In the genomic region with DNA sequence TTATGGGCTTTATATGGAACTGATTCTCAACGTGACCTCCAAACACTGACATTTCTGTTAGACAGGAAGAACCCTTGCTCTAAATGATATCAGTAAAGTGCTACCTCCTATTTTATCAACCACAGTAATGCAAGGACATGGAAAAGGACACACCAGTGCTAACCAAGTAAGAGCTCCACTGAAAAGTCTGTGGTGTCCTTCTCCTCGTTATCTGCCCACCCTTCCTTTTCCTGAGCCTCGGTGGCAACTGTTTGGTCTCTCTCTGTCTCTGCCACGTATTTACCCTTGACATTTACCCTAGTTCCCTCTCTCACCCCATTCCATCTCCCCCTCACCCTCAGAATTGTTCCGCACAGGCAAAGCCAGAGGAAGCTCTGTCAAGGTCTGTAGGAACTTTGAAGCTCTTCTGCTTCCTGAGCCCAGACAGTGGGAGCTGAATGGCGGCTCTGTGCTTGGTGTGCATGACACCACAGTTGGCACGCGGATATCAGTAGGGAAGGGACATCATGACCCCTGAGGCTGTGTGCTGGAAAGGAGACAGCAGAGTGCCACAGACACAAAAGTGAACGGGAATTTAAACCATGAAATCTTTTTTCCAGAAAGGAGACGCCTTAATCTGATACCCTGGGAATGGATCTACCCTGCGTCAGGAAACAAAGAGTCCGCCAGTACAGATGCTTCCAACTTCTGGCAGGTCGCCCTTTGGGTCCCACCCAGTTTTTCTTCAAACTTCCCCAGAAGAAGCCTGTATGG, we compare ENCODE assay signal across 18 cellular contexts. TPM values are rescaled to one million over a fixed set of nuclear protein-coding genes. Genes with fewer than 3 reads are reported as not detected.
DNase-seq lines count a peak whose midpoint lies in the region; ATAC-seq and TF ChIP-seq lines count a peak whose summit lies in the region.
"Had no signal": no experiment of that assay in that cellular context is flagged by ENCODE, and none has a peak within 500 bp of the region (broad histone marks: within the 10 kb centered on the region; RNA-seq: fewer than 3 reads in every experiment).

No MANE protein-coding gene starts in this region.

- DNase-seq in CD8-positive, alpha-beta T cell, result no peak
- peak in 32 of 56 donors; percentile 2 to 60 (median 28) for DNase-seq in amygdala (lab: John Stamatoyannopoulos, UW)
- DNase-seq in right atrium auricular region (ENCODE audit: low spot score), result peak; percentile 77
- DNase-seq in progenitor cell of endocrine pancreas (ENCODE audit: low spot score, unreplicated experiment), result no peak
- no peak for DNase-seq in NOMO-1 treated with dmso at 0.1 percent for 144 hours (lab: John Stamatoyannopoulos, UW; ENCODE audit: unreplicated experiment)
- DNase-seq in osteoblast (ENCODE audit: insufficient read length, low spot score, missing footprints), result no peak
- DNase-seq in NCI-H510A (lab: John Stamatoyannopoulos, UW), result no peak
- DNase-seq: activated CD4-positive, alpha-beta T cell treated with anti-CD3 and anti-CD28 coated beads, Interleukin-2, amount 50 U/mL, for 4 hours; effector CD8-positive, alpha-beta T cell; GOT3; kidney; naive B cell; NCI-H446; PC-9; stimulated activated naive CD4-positive, alpha-beta T cell treated with Interleukin-2 at 50 U/mL for 16 hours had no signal

- no peaks in the 10 kb centered on the region for H4K20me1 ChIP-seq in osteoblast (ENCODE audit: insufficient read depth, low read length)

- no peak for TF ChIP-seq CTCF in CD8-positive, alpha-beta T cell (IDR thresholded peaks at IDR 0.05)
- TF ChIP-seq CTCF in right atrium auricular region (IDR thresholded peaks at IDR 0.05) (no peak), progenitor cell of endocrine pancreas (IDR thresholded peaks at IDR 0.05; ENCODE audit: unreplicated experiment) (no peak), osteoblast (IDR thresholded peaks at IDR 0.05; ENCODE audit: extremely low read depth, low read depth, low read length) (no peak)

- CTCF ChIA-PET in CD8-positive, alpha-beta T cell (lab: Charles Lee), result no interaction called here

- peak overlapping the region; percentile 28 for H3K27ac Mint-ChIP-seq in CD8-positive, alpha-beta T cell
- peak overlapping the region; percentile 19 for H3K27ac Mint-ChIP-seq in progenitor cell of endocrine pancreas

- H3K27ac ChIP-seq in CD8-positive, alpha-beta T cell (ENCODE audit: low read depth, low read length), result no peak overlapping the region
- peak overlapping the region; percentile 88 to 96 for H3K27ac ChIP-seq in right atrium auricular region
- no peak overlapping the region for H3K27ac ChIP-seq in osteoblast (ENCODE audit: low read depth, low read length)
- H3K27ac ChIP-seq: A549, PC-9 had no signal

- H3K36me3 ChIP-seq in CD8-positive, alpha-beta T cell (ENCODE audit: insufficient read depth, low read length), result no peaks in the 10 kb centered on the region
- no peaks in the 10 kb centered on the region for H3K36me3 ChIP-seq in right atrium auricular region
- peaks cover 14% of the 10 kb centered on the region for H3K36me3 ChIP-seq in osteoblast (ENCODE audit: insufficient read depth, low read length)

- no peak overlapping the region for H3K4me3 Mint-ChIP-seq in CD8-positive, alpha-beta T cell
- no peak overlapping the region for H3K4me3 Mint-ChIP-seq in progenitor cell of endocrine pancreas (ENCODE audit: low read depth)
- H3K4me3 Mint-ChIP-seq: naive B cell had no signal

- no peaks in the 10 kb centered on the region for H3K9me3 ChIP-seq in CD8-positive, alpha-beta T cell (ENCODE audit: low read length)
- H3K9me3 ChIP-seq in right atrium auricular region (peaks cover 0 to under 1% of the 10 kb centered on the region in 2 donors), osteoblast (ENCODE audit: low read depth, low read length) (no peaks in the 10 kb centered on the region)

- H3K4me1 Mint-ChIP-seq in CD8-positive, alpha-beta T cell (ENCODE audit: low read depth), result no peaks in the 10 kb centered on the region
- peaks cover 26% of the 10 kb centered on the region for H3K4me1 Mint-ChIP-seq in progenitor cell of endocrine pancreas (ENCODE audit: low read depth)

- no peaks in the 10 kb centered on the region for H3K9me3 Mint-ChIP-seq in CD8-positive, alpha-beta T cell
- H3K9me3 Mint-ChIP-seq in progenitor cell of endocrine pancreas (ENCODE audit: low read depth), result peaks cover 3% of the 10 kb centered on the region

- no peak for ATAC-seq in CD8-positive, alpha-beta T cell
- no peak for ATAC-seq in HG02885 (IDR thresholded peaks at IDR 0.05; ENCODE audit: poor library complexity, unreplicated experiment)

- H3K4me2 ChIP-seq in osteoblast (ENCODE audit: insufficient read depth, low read length), result no peak overlapping the region
- H3K4me2 ChIP-seq: A549, PC-9 had no signal

- no peaks in the 10 kb centered on the region for H3K36me3 Mint-ChIP-seq in CD8-positive, alpha-beta T cell
- H3K36me3 Mint-ChIP-seq in progenitor cell of endocrine pancreas (ENCODE audit: insufficient read depth), result peaks cover 2% of the 10 kb centered on the region

- intact Hi-C loops in CD8-positive, alpha-beta T cell (cut with DNase I, micrococcal nuclease), result no loop called here

- H3K79me2 ChIP-seq in osteoblast (ENCODE audit: insufficient read depth, low read length), result no peaks in the 10 kb centered on the region

- POLR2A ChIA-PET in CD8-positive, alpha-beta T cell (lab: Charles Lee), result no interaction called here

- no peaks in the 10 kb centered on the region for H3K4me1 ChIP-seq in CD8-positive, alpha-beta T cell (ENCODE audit: insufficient read depth, low read length)
- peaks cover 0 to 55% of the 10 kb centered on the region in 2 donors for H3K4me1 ChIP-seq in right atrium auricular region
- no peaks in the 10 kb centered on the region for H3K4me1 ChIP-seq in osteoblast (ENCODE audit: insufficient read depth, low read length)

- H3K27me3 Mint-ChIP-seq in CD8-positive, alpha-beta T cell (ENCODE audit: low read depth), result no peaks in the 10 kb centered on the region
- H3K27me3 Mint-ChIP-seq in progenitor cell of endocrine pancreas, result no peaks in the 10 kb centered on the region

- H3K27me3 ChIP-seq in CD8-positive, alpha-beta T cell (ENCODE audit: insufficient read depth, low read length), result no peaks in the 10 kb centered on the region
- no peaks in the 10 kb centered on the region for H3K27me3 ChIP-seq in right atrium auricular region
- no peaks in the 10 kb centered on the region for H3K27me3 ChIP-seq in osteoblast (ENCODE audit: insufficient read depth, low read length)

- H2AFZ ChIP-seq in osteoblast (ENCODE audit: low read length), result no peak overlapping the region
- H2AFZ ChIP-seq: PC-9 had no signal

- H3K4me3 ChIP-seq in CD8-positive, alpha-beta T cell (ENCODE audit: low read depth, low read length), result no peak overlapping the region
- H3K4me3 ChIP-seq in right atrium auricular region (no peak overlapping the region), osteoblast (ENCODE audit: insufficient read depth, low read length) (no peak overlapping the region)
- H3K4me3 ChIP-seq: A549, PC-9 had no signal

RNA-seq across cellular contexts. Expression of gene NTN4, which starts 50.8 kb away (rescaled TPM):
- total RNA-seq in CD8-positive, alpha-beta T cell, result under 1 TPM; 0.14 to 0.47 TPM
- total RNA-seq in right atrium auricular region (10 to 100 TPM; 69.0 to 85.3 TPM), progenitor cell of endocrine pancreas (7.2 and 7.4 TPM in 2 replicates), osteoblast (45.1 and 47.8 TPM in 2 replicates)
- total RNA-seq: T-helper 1 cell treated with Interleukin-12 subunit alpha and Interleukin-12 subunit beta and Interleukin-4 antibody, amounts not matched to agents 30 ng/mL and 1 ng/mL, for 36 hours had no signal

Comparison
In these comparisons a context has a peak if more than half of its experiments do, and no peak if none do; other contexts are left out.
1. DNase-seq: peak in amygdala (32 of 56) and right atrium auricular region (single experiment); none in CD8-positive, alpha-beta T cell (0 of 7), progenitor cell of endocrine pancreas (single experiment), NOMO-1 treated with dmso at 0.1 percent for 144 hours (single experiment), osteoblast (single experiment) and NCI-H510A (single experiment).
2. H3K27ac ChIP-seq: peak in right atrium auricular region (2 of 2); none in CD8-positive, alpha-beta T cell (single experiment) and osteoblast (single experiment).